In genomic region chr6:158744986-158745430, GRCh38 we compare ENCODE assay signal across 23 cellular contexts.
DNase-seq lines count a peak whose midpoint lies in the region; ATAC-seq and TF ChIP-seq lines count a peak whose summit lies in the region.
"Had no signal": no experiment of that assay in that cellular context is flagged by ENCODE, and none has a peak within 500 bp of the region (broad histone marks: within the 10 kb centered on the region; RNA-seq: fewer than 3 reads in every experiment).

No MANE protein-coding gene starts in this region.

- peak overlapping the region; percentile 81 to 89 (median 85) for H3K27ac Mint-ChIP-seq in nephron
- no peak overlapping the region for H3K27ac Mint-ChIP-seq in stimulated activated effector memory CD8-positive, alpha-beta T cell treated with anti-CD3 and anti-CD28 coated beads, Interleukin-12 subunit alpha, Interleukin-12 subunit beta, amount 100 ng/mL, for 72 hours
- H3K27ac Mint-ChIP-seq: activated CD4-positive, alpha-beta T cell treated with anti-CD3 and anti-CD28 coated beads for 36 hours; activated naive CD4-positive, alpha-beta T cell treated with anti-CD3 and anti-CD28 coated beads for 36 hours; stimulated activated naive CD8-positive, alpha-beta T cell treated with anti-CD3 and anti-CD28 coated beads, Interleukin-15, Interleukin-2, amounts not matched to agents 100 ng/mL and 50 ng/mL, for 24 hours had no signal

- peak; percentile 77 to 81 for DNase-seq in SJCRH30
- no peak for DNase-seq in stimulated activated effector memory CD8-positive, alpha-beta T cell treated with anti-CD3 and anti-CD28 coated beads, Interleukin-12 subunit alpha, Interleukin-12 subunit beta, amount 100 ng/mL, for 72 hours (ENCODE audit: low spot score in 2 of 2)
- no peak for DNase-seq in GM10266 (ENCODE audit: extremely low spot score)
- DNase-seq in occipital lobe (lab: John Stamatoyannopoulos, UW) = no peak
- DNase-seq: activated CD4-positive, alpha-beta T cell treated with anti-CD3 and anti-CD28 coated beads for 36 hours; activated naive CD4-positive, alpha-beta T cell treated with anti-CD3 and anti-CD28 coated beads for 36 hours; activated T-cell treated with anti-CD3 and anti-CD28 coated beads, Interleukin-2, amount 50 U/mL, for 4 hours; AML-193; aorta; CD8-positive, alpha-beta memory T cell; cerebellar nuclear complex; HCEC 1CT; NCI-H146; stimulated activated CD4-positive, alpha-beta T cell treated with anti-CD3 and anti-CD28 coated beads, Interleukin-4, amount 100 ng/mL, for 24 hours; thyroid gland had no signal

- no peaks in the 10 kb centered on the region for H3K36me3 ChIP-seq in HEK293 (ENCODE audit: control insufficient read depth in 2 of 2, insufficient read depth in 1 of 2, low read length in 2 of 2)
- peaks cover 3% of the 10 kb centered on the region; the same call in 1 of the 2 replicates for H3K36me3 ChIP-seq in SJCRH30
- H3K36me3 ChIP-seq: thyroid gland had no signal

- H3K36me3 Mint-ChIP-seq in nephron (ENCODE audit: low read depth) = peaks cover 3% of the 10 kb centered on the region
- H3K36me3 Mint-ChIP-seq in stimulated activated effector memory CD8-positive, alpha-beta T cell treated with anti-CD3 and anti-CD28 coated beads, Interleukin-12 subunit alpha, Interleukin-12 subunit beta, amount 100 ng/mL, for 72 hours = peaks cover 100% of the 10 kb centered on the region

- H3K4me3 Mint-ChIP-seq in nephron = no peak overlapping the region
- no peak overlapping the region for H3K4me3 Mint-ChIP-seq in stimulated activated effector memory CD8-positive, alpha-beta T cell treated with anti-CD3 and anti-CD28 coated beads, Interleukin-12 subunit alpha, Interleukin-12 subunit beta, amount 100 ng/mL, for 72 hours
- H3K4me3 Mint-ChIP-seq: activated CD4-positive, alpha-beta T cell treated with anti-CD3 and anti-CD28 coated beads for 36 hours; activated naive CD4-positive, alpha-beta T cell treated with anti-CD3 and anti-CD28 coated beads for 36 hours; activated T-cell treated with anti-CD3 and anti-CD28 coated beads, Interleukin-2, amount 50 U/mL, for 4 hours; CD8-positive, alpha-beta memory T cell; neural crest cell; stimulated activated naive CD8-positive, alpha-beta T cell treated with anti-CD3 and anti-CD28 coated beads, Interleukin-15, Interleukin-2, amounts not matched to agents 100 ng/mL and 50 ng/mL, for 24 hours had no signal

- no peaks in the 10 kb centered on the region for H3K27me3 ChIP-seq in SJCRH30
- H3K27me3 ChIP-seq: thyroid gland had no signal

- no peaks in the 10 kb centered on the region for H3K27me3 Mint-ChIP-seq in nephron (ENCODE audit: low read depth)
- H3K27me3 Mint-ChIP-seq: activated CD4-positive, alpha-beta T cell treated with anti-CD3 and anti-CD28 coated beads for 36 hours; CD8-positive, alpha-beta memory T cell; stimulated activated naive CD8-positive, alpha-beta T cell treated with anti-CD3 and anti-CD28 coated beads, Interleukin-15, Interleukin-2, amounts not matched to agents 100 ng/mL and 50 ng/mL, for 24 hours had no signal

- H3K9me3 Mint-ChIP-seq in nephron = peaks cover 2% of the 10 kb centered on the region
- H3K9me3 Mint-ChIP-seq in stimulated activated effector memory CD8-positive, alpha-beta T cell treated with anti-CD3 and anti-CD28 coated beads, Interleukin-12 subunit alpha, Interleukin-12 subunit beta, amount 100 ng/mL, for 72 hours = no peaks in the 10 kb centered on the region
- H3K9me3 Mint-ChIP-seq: activated naive CD4-positive, alpha-beta T cell treated with anti-CD3 and anti-CD28 coated beads for 36 hours; activated T-cell treated with anti-CD3 and anti-CD28 coated beads, Interleukin-2, amount 50 U/mL, for 4 hours; stimulated activated naive CD8-positive, alpha-beta T cell treated with anti-CD3 and anti-CD28 coated beads, Interleukin-15, Interleukin-2, amounts not matched to agents 100 ng/mL and 50 ng/mL, for 24 hours had no signal

- ATAC-seq in esophagus mucosa = peak; percentile 57
- ATAC-seq in stimulated activated effector memory CD8-positive, alpha-beta T cell treated with anti-CD3 and anti-CD28 coated beads, Interleukin-12 subunit alpha, Interleukin-12 subunit beta, amount 100 ng/mL, for 72 hours = no peak
- ATAC-seq: activated CD4-positive, alpha-beta T cell treated with anti-CD3 and anti-CD28 coated beads for 36 hours; activated T-cell treated with anti-CD3 and anti-CD28 coated beads, Interleukin-2, amount 50 U/mL, for 4 hours; GM12878; left lobe of liver had no signal

- H3K4me1 Mint-ChIP-seq in nephron = peaks cover 27% of the 10 kb centered on the region
- H3K4me1 Mint-ChIP-seq in stimulated activated effector memory CD8-positive, alpha-beta T cell treated with anti-CD3 and anti-CD28 coated beads, Interleukin-12 subunit alpha, Interleukin-12 subunit beta, amount 100 ng/mL, for 72 hours = no peaks in the 10 kb centered on the region
- H3K4me1 Mint-ChIP-seq: activated CD4-positive, alpha-beta T cell treated with anti-CD3 and anti-CD28 coated beads for 36 hours; neural crest cell had no signal

- TF ChIP-seq CTCF in HEK293 (tag by site-specific recombination; IDR thresholded peaks at IDR 0.05) = no peak; the same call in 1 of the 2 replicates
- no peak for TF ChIP-seq CTCF in nephron (IDR thresholded peaks at IDR 0.05; ENCODE audit: unreplicated experiment in 3 of 3)
- no peak for TF ChIP-seq CTCF in GM10266 (IDR thresholded peaks at IDR 0.05; ENCODE audit: control insufficient read depth, insufficient read depth, low read depth, missing control alignments)

- H3K4me1 ChIP-seq in HEK293 (ENCODE audit: control insufficient read depth, insufficient read depth, low read length) (no peaks in the 10 kb centered on the region), SJCRH30 (0 out of 2 replicates have a peak, but pooled peaks cover 4% of the 10 kb centered on the region)
- H3K4me1 ChIP-seq: thyroid gland had no signal

- no peak overlapping the region for H3K4me3 ChIP-seq in HEK293 (ENCODE audit: low read depth, low read length)
- H3K4me3 ChIP-seq in SJCRH30 = no peak overlapping the region
- H3K4me3 ChIP-seq: GM12878, thyroid gland had no signal

- CTCF ChIA-PET in HEK293 (lab: Yijun Ruan, JAX) = interaction anchor here (0.9 to 1.4 kb wide), 5 partner anchors 26 to 39 kb away, joined by 3 to 5 read pairs (median 3); no protein-coding TSS in a partner anchor

- POLR2A ChIA-PET in HEK293 (lab: Yijun Ruan, JAX) = no interaction called here

- H3K9me3 ChIP-seq in HEK293 (ENCODE audit: control insufficient read depth, insufficient read depth, low read depth, low read length) (no peaks in the 10 kb centered on the region), SJCRH30 (replicated peaks) (peaks cover 3% of the 10 kb centered on the region; the same call in 1 of the 2 replicates)
- H3K9me3 ChIP-seq: thyroid gland had no signal

- H3K27ac ChIP-seq in HEK293 (ENCODE audit: extremely low read depth, low read depth, low read length) = no peak overlapping the region
- H3K27ac ChIP-seq in SJCRH30 = peak overlapping the region; percentile 34; the same call in 1 of the 2 replicates
- H3K27ac ChIP-seq: KMS-11, thyroid gland had no signal

TF ChIP-seq in HEK293, 187 proteins besides CTCF, POLR2A, EP300 and RAD21 (continues in another document):
- TF ChIP-seq SETDB1 (IDR thresholded peaks at IDR 0.05; ENCODE audit: insufficient read length, low read length) = no peak
- TF ChIP-seq KLF8 (tag by site-specific recombination; IDR thresholded peaks at IDR 0.05) = no peak
- peak; percentile 28; the same call in 1 of the 2 replicates for TF ChIP-seq ZSCAN30 (tag by site-specific recombination; IDR thresholded peaks at IDR 0.05)
- no peak for TF ChIP-seq ZNF394 (tag by site-specific recombination; IDR thresholded peaks at IDR 0.05; ENCODE audit: borderline replicate concordance)
- TF ChIP-seq PRDM6 (tag by site-specific recombination; IDR thresholded peaks at IDR 0.05) = peak; percentile 38; the same call in 1 of the 2 replicates
- TF ChIP-seq ZNF114 (tag by site-specific recombination; IDR thresholded peaks at IDR 0.05) = no peak
- peak; percentile 38; the same call in 1 of the 2 replicates for TF ChIP-seq ZIC2 (tag by site-specific recombination; IDR thresholded peaks at IDR 0.05)
- TF ChIP-seq ZNF239 (tag by site-specific recombination; IDR thresholded peaks at IDR 0.05) = no peak
- TF ChIP-seq ELK4 (IDR thresholded peaks at IDR 0.05; ENCODE audit: borderline replicate concordance, low read depth, low read length) = no peak

Comparison
In these comparisons a context has a peak if more than half of its experiments do, and no peak if none do; other contexts are left out.
1. DNase-seq: peak in SJCRH30 (2 of 2); none in stimulated activated effector memory CD8-positive, alpha-beta T cell treated with anti-CD3 and anti-CD28 coated beads, Interleukin-12 subunit alpha, Interleukin-12 subunit beta, amount 100 ng/mL, for 72 hours (0 of 2), GM10266 (single experiment) and occipital lobe (single experiment).